ENCODE assay signal across 8 cellular contexts in the genomic region with DNA sequence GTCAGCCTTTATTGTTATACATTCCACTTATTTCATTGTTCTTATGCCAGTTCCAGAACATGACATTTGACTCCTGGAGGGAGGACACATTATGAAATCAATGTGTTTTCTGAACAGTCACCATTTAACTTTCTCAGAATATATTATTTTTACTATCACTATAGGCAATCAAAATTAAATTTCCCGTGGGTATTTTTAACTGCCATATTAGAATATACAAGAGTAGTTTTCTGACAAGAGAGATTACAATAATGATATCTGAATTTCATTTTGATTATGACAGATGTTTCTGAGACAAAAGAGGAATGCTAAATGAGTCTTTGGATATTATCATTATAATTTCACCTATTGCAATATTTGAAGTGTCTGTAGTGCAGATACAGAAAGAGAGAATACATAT.
"Had no signal": no experiment of that assay in that cellular context is flagged by ENCODE, and none has a peak within 500 bp of the region (broad histone marks: within the 10 kb centered on the region; RNA-seq: fewer than 3 reads in every experiment).

No MANE protein-coding gene starts in this region.

- H3K4me2 ChIP-seq: GM23338 had no signal

- ATAC-seq: GM23338, K562 had no signal

- DNase-seq: H9, HCEC 1CT, HFFc6, IMR-90, KG1 had no signal

- H3K4me3 ChIP-seq: GM23338, K562 had no signal

- H3K27ac ChIP-seq: HL-60 had no signal

- H2AFZ ChIP-seq: GM23338 had no signal
